ENCODE assay signal across 8 cellular contexts in the genomic region with DNA sequence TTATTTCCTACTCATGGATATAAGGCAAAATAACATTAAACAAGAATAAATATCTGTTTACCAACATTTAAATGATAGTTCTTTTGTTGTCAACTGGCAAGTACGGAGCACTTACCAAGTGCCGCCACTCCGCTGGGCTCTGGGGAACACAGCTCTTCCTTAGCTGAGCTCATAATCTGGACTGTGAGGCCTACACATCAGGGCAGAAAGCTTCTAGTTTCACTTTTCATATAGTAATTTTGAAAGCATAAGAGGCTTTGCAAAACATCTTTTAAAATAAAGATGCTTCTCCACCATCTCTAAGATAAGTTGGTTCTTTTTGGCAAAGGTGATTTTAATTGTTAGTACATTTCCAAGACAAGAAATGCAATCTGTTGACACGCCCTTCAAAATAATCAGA.
DNase-seq lines count a peak whose midpoint lies in the region; ATAC-seq and TF ChIP-seq lines count a peak whose summit lies in the region.

No MANE protein-coding gene starts in this region.

- WGBS in thyroid gland, 2 donors = 61 to 66% methylated on average over 4 of the region's 4 CpGs

- no peak overlapping the region for H3K4me3 ChIP-seq in choroid plexus epithelial cell (ENCODE audit: low read depth, low read length)
- H3K4me3 ChIP-seq in mucosa of rectum (ENCODE audit: low read length in 2 of 2) = peak overlapping the region; percentile 56 to 59
- H3K4me3 ChIP-seq in thyroid gland (replicated peaks in 1 of 3) = no peak overlapping the region
- no peak overlapping the region for H3K4me3 ChIP-seq in H7 (ENCODE audit: insufficient read depth, low read depth, low read length)

- H3K36me3 ChIP-seq in mucosa of rectum (ENCODE audit: control insufficient read depth in 2 of 2, insufficient read depth in 2 of 2, low read length in 2 of 2) (no peaks in the 10 kb centered on the region), thyroid gland (no peaks in the 10 kb centered on the region), H7 (replicated peaks; ENCODE audit: control insufficient read depth, insufficient read depth, low read length) (no peaks in the 10 kb centered on the region)

- H3K27me3 ChIP-seq in mucosa of rectum (ENCODE audit: control insufficient read depth in 2 of 2, insufficient read depth in 2 of 2, low read length in 2 of 2) (no peaks in the 10 kb centered on the region), thyroid gland (no peaks in the 10 kb centered on the region), H7 (ENCODE audit: control insufficient read depth, insufficient read depth, low read length) (no peaks in the 10 kb centered on the region)

- TF ChIP-seq CTCF in choroid plexus epithelial cell (conservative IDR thresholded peaks at IDR 0.05; ENCODE audit: low read depth, low read length) (no peak), thyroid gland (IDR thresholded peaks at IDR 0.05) (no peak)

- TF ChIP-seq POLR2A in thyroid gland (IDR thresholded peaks at IDR 0.05) = no peak

- DNase-seq in T-helper 2 cell (peak in 4 of 5 experiments; percentile 7 to 89 (median 21)), choroid plexus epithelial cell (ENCODE audit: low read depth) (peak; percentile 79), thyroid gland (peak in 1 of 2 donors; percentile 9), H7 (no peak), NCI-H774 (lab: John Stamatoyannopoulos, UW) (no peak)

- H3K9me3 ChIP-seq in mucosa of rectum (ENCODE audit: control insufficient read depth in 2 of 2, low read length in 2 of 2) (no peaks in the 10 kb centered on the region), thyroid gland (no peaks in the 10 kb centered on the region)

- ATAC-seq in GM18867 (IDR thresholded peaks at IDR 0.05; ENCODE audit: unreplicated experiment) (peak; percentile 51), HG02870 (IDR thresholded peaks at IDR 0.05; ENCODE audit: unreplicated experiment) (peak; percentile 54)

- peak overlapping the region; percentile 76 to 82 for H3K27ac ChIP-seq in mucosa of rectum (ENCODE audit: low read depth in 2 of 2, low read length in 2 of 2)
- H3K27ac ChIP-seq in thyroid gland = peak overlapping the region; percentile 7 to 47 (median 19)

- peak overlapping the region; percentile 47 to 56 for H3K9ac ChIP-seq in mucosa of rectum (ENCODE audit: low read depth in 1 of 2, low read length in 2 of 2)

- H3K4me1 ChIP-seq in mucosa of rectum (ENCODE audit: control insufficient read depth in 2 of 2, insufficient read depth in 2 of 2, low read length in 2 of 2) (peaks cover 6 to 18% of the 10 kb centered on the region in 2 donors), thyroid gland (no peaks in the 10 kb centered on the region)

- intact Hi-C loops in thyroid gland (cut with DNase I) = no loop called here

Comparison
In these comparisons a context has a peak if more than half of its experiments do, and no peak if none do; other contexts are left out.
1. DNase-seq: peak in T-helper 2 cell (4 of 5) and choroid plexus epithelial cell (single experiment); none in H7 (single experiment) and NCI-H774 (single experiment).
2. H3K4me3 ChIP-seq: peak in mucosa of rectum (2 of 2); none in choroid plexus epithelial cell (single experiment), thyroid gland (0 of 3) and H7 (single experiment).